ENCODE assay signal across 21 cellular contexts in the genomic region with DNA sequence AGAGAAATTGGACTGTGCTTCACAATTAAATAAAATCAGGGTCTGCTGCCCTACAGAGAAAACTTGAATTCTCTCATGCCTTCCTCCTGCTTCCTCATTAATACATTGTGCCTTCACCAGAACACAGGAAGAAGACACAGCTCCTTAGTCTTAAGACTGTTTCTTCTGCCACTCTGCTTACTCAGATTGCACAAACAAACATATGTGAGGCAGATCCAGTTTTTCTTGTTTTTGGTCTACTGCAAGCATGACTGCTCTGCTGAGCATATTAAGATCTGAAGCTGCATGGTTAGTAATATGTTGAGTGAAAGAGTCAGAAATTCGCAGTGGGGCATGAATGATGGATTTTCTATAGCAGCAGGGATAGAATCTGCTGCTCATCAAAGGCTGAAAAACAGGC.
DNase-seq lines count a peak whose midpoint lies in the region; ATAC-seq, FAIRE-seq and TF ChIP-seq lines count a peak whose summit lies in the region.
"Had no signal": no experiment of that assay in that cellular context is flagged by ENCODE, and none has a peak within 500 bp of the region (broad histone marks: within the 10 kb centered on the region; RNA-seq: fewer than 3 reads in every experiment).

No MANE protein-coding gene starts in this region.

- peak; percentile 14 for DNase-seq in PC-3
- DNase-seq in left colon: no peak
- no peak for DNase-seq in pons (ENCODE audit: low spot score)
- no peak for DNase-seq in GM19239 (ENCODE audit: insufficient read length, low spot score)
- DNase-seq in DMS 273 treated with DMSO at 0.1 percent for 48 hours (lab: John Stamatoyannopoulos, UW): no peak
- no peak for DNase-seq in NOMO-1 (lab: John Stamatoyannopoulos, UW; ENCODE audit: unreplicated experiment in 2 of 2)
- DNase-seq: Calu3; CD4-positive, alpha-beta memory T cell; DND-41; GM23248; HCEC 1CT; IMR-90; Kasumi-1; NCI-H1105; NCI-H2081 had no signal

- TF ChIP-seq CTCF in 22Rv1 (IDR thresholded peaks at IDR 0.05) (no peak), PC-3 (conservative IDR thresholded peaks at IDR 0.05; ENCODE audit: low read depth, low read length) (no peak)

- CTCF ChIA-PET in PC-3 (lab: Charles Lee): no interaction called here

- H3K4me3 ChIP-seq in PC-3 (ENCODE audit: low read length): no peak overlapping the region
- H3K4me3 ChIP-seq: A549, BLaER1, GM23248 had no signal

- no peak overlapping the region for H3K9ac ChIP-seq in PC-3 (ENCODE audit: low read length)
- H3K9ac ChIP-seq: BLaER1, GM23248 had no signal

- H3K4me2 ChIP-seq in PC-3 (ENCODE audit: low read length): no peak overlapping the region
- H3K4me2 ChIP-seq: A549, BLaER1 had no signal

- no peaks in the 10 kb centered on the region for H3K27me3 ChIP-seq in PC-3 (ENCODE audit: low read length)
- H3K27me3 ChIP-seq: BLaER1 had no signal

- H4K20me1 ChIP-seq in PC-3 (ENCODE audit: low read length): no peaks in the 10 kb centered on the region
- H4K20me1 ChIP-seq: BLaER1 had no signal

- H3K36me3 ChIP-seq in PC-3 (ENCODE audit: low read depth, low read length): no peaks in the 10 kb centered on the region
- H3K36me3 ChIP-seq: BLaER1 had no signal

- H3K79me2 ChIP-seq in PC-3 (ENCODE audit: low read length): no peaks in the 10 kb centered on the region

- intact Hi-C loops in PC-3 (cut with micrococcal nuclease) (no loop called here), left colon (cut with DNase I, micrococcal nuclease) (no loop called here)

- no peaks in the 10 kb centered on the region for H3K9me2 ChIP-seq in PC-3 (replicated peaks; ENCODE audit: low read length)

- H3K4me1 ChIP-seq in PC-3 (ENCODE audit: insufficient read depth, low read length): no peaks in the 10 kb centered on the region
- H3K4me1 ChIP-seq: A549, BLaER1 had no signal

- H3K9me3 ChIP-seq in PC-3 (ENCODE audit: low read length): peaks cover 6% of the 10 kb centered on the region; the same call in 1 of the 2 replicates
- H3K9me3 ChIP-seq: A549 had no signal

- TF ChIP-seq RAD21 in Ishikawa (IDR thresholded peaks at IDR 0.05; ENCODE audit: low read depth): no peak

- peak; percentile 49; the same call in 1 of the 2 replicates for TF ChIP-seq EP300 in Ishikawa (IDR thresholded peaks at IDR 0.05; ENCODE audit: borderline replicate concordance)

- no peak overlapping the region for H2AFZ ChIP-seq in PC-3 (ENCODE audit: low read length)
- H2AFZ ChIP-seq: GM23248 had no signal

- no peaks in the 10 kb centered on the region for H3F3A ChIP-seq in PC-3 (ENCODE audit: low read length, unreplicated experiment)

- no TSS peak for BruUV-seq in PC-3 (replicated peaks; lab: Mats Ljungman, UMichigan)

- FAIRE-seq in GM19239 (lab: Jason Lieb, UNC): no peak
- FAIRE-seq: A549, HTR-8/SVneo had no signal

- ATAC-seq in PC-3: no peak
- peak; percentile 77 for ATAC-seq in left colon
- ATAC-seq: A549, Panc1 had no signal

- POLR2A ChIA-PET in PC-3 (lab: Charles Lee; ENCODE audit: unreplicated experiment): no interaction called here

- H3K27ac ChIP-seq in 22Rv1 (peak overlapping the region; percentile 75), PC-3 (ENCODE audit: low read length) (no peak overlapping the region)
- H3K27ac ChIP-seq: A549, BLaER1, GM23248 had no signal

TF ChIP-seq in Ishikawa, 13 proteins besides CTCF, POLR2A, EP300 and RAD21:
- TF ChIP-seq, protein P1, sequence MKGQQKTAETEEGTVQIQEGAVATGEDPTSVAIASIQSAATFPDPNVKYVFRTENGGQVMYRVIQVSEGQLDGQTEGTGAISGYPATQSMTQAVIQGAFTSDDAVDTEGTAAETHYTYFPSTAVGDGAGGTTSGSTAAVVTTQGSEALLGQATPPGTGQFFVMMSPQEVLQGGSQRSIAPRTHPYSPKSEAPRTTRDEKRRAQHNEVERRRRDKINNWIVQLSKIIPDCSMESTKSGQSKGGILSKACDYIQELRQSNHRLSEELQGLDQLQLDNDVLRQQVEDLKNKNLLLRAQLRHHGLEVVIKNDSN (IDR thresholded peaks at IDR 0.05): no peak
- no peak for TF ChIP-seq FOXM1 (IDR thresholded peaks at IDR 0.05; ENCODE audit: borderline replicate concordance, low read depth)
- TF ChIP-seq, protein P2, sequence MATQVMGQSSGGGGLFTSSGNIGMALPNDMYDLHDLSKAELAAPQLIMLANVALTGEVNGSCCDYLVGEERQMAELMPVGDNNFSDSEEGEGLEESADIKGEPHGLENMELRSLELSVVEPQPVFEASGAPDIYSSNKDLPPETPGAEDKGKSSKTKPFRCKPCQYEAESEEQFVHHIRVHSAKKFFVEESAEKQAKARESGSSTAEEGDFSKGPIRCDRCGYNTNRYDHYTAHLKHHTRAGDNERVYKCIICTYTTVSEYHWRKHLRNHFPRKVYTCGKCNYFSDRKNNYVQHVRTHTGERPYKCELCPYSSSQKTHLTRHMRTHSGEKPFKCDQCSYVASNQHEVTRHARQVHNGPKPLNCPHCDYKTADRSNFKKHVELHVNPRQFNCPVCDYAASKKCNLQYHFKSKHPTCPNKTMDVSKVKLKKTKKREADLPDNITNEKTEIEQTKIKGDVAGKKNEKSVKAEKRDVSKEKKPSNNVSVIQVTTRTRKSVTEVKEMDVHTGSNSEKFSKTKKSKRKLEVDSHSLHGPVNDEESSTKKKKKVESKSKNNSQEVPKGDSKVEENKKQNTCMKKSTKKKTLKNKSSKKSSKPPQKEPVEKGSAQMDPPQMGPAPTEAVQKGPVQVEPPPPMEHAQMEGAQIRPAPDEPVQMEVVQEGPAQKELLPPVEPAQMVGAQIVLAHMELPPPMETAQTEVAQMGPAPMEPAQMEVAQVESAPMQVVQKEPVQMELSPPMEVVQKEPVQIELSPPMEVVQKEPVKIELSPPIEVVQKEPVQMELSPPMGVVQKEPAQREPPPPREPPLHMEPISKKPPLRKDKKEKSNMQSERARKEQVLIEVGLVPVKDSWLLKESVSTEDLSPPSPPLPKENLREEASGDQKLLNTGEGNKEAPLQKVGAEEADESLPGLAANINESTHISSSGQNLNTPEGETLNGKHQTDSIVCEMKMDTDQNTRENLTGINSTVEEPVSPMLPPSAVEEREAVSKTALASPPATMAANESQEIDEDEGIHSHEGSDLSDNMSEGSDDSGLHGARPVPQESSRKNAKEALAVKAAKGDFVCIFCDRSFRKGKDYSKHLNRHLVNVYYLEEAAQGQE (IDR thresholded peaks at IDR 0.05; ENCODE audit: low read depth): no peak
- TF ChIP-seq CEBPB (IDR thresholded peaks at IDR 0.05): peak; percentile 79
- TF ChIP-seq, protein P3, sequence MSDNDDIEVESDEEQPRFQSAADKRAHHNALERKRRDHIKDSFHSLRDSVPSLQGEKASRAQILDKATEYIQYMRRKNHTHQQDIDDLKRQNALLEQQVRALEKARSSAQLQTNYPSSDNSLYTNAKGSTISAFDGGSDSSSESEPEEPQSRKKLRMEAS (IDR thresholded peaks at IDR 0.05): 0 out of 2 replicates have a peak, but pooled peaks have one; percentile 12
- no peak for TF ChIP-seq YY1 (IDR thresholded peaks at IDR 0.05; ENCODE audit: low read depth)
- TF ChIP-seq TAF1 (IDR thresholded peaks at IDR 0.05; ENCODE audit: low read depth): no peak
- no peak for TF ChIP-seq TCF12 (IDR thresholded peaks at IDR 0.05; ENCODE audit: low read depth)
- no peak for TF ChIP-seq NFIC (IDR thresholded peaks at IDR 0.05)
